Comparison of ENCODE assay signal across 19 cellular contexts in the genomic region with DNA sequence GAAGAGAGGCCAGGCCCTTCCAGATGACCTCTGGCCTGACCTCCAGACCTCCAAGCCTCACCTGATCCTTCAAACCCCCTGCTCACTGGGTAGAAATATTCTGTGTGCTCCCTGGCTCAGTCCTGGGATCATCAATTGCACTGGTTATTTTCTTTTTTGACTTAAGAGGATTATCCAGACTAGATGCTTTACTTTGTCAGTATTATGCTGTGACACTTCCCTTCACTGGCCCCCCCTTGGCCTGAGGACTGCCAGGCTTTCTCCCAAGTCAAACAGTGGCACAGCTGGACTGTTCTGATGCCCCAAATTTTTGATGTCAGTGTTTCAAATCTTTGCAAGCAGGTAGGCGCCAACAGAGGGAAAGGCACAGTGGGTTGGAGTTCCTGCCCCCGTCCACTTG.
DNase-seq lines count a peak whose midpoint lies in the region; ATAC-seq and TF ChIP-seq lines count a peak whose summit lies in the region.
"Had no signal": no experiment of that assay in that cellular context is flagged by ENCODE, and none has a peak within 500 bp of the region (broad histone marks: within the 10 kb centered on the region; RNA-seq: fewer than 3 reads in every experiment).

No MANE protein-coding gene starts in this region.

- H3K9me3 ChIP-seq in WERI-Rb-1 (ENCODE audit: severe bottlenecking) (no peaks in the 10 kb centered on the region), neural progenitor cell (ENCODE audit: low read depth) (no peaks in the 10 kb centered on the region)
- H3K9me3 ChIP-seq: A549; BLaER1 treated with 17β-estradiol and CSF1 and Interleukin-3, amounts not matched to agents 10 nM and 100 nM; Caco-2 had no signal

- H3K27ac Mint-ChIP-seq in neural progenitor cell = no peak overlapping the region
- H3K27ac Mint-ChIP-seq in natural killer cell = no peak overlapping the region
- H3K27ac Mint-ChIP-seq: B cell; CD4-positive, alpha-beta T cell; CD8-positive, alpha-beta T cell had no signal

- no peak overlapping the region for H2AFZ ChIP-seq in neural progenitor cell (replicated peaks)

- ATAC-seq in natural killer cell = no peak
- ATAC-seq: A549; CD8-positive, alpha-beta T cell had no signal

- no peak overlapping the region for H3K9ac ChIP-seq in neural progenitor cell
- H3K9ac ChIP-seq: BLaER1 treated with 17β-estradiol and CSF1 and Interleukin-3, amounts not matched to agents 10 nM and 100 nM had no signal

- intact Hi-C loops in natural killer cell (cut with micrococcal nuclease) = no loop called here

- H3K27me3 Mint-ChIP-seq in neural progenitor cell (ENCODE audit: insufficient read depth, low read depth) (peaks cover 12% of the 10 kb centered on the region), natural killer cell (ENCODE audit: low read depth in 2 of 2) (peaks cover 0 to 2% of the 10 kb centered on the region in 2 donors)

- H4K20me1 ChIP-seq in neural progenitor cell (ENCODE audit: low read depth) = no peaks in the 10 kb centered on the region
- H4K20me1 ChIP-seq: BLaER1 treated with 17β-estradiol and CSF1 and Interleukin-3, amounts not matched to agents 10 nM and 100 nM had no signal

- H3K27me3 ChIP-seq in WERI-Rb-1 (ENCODE audit: insufficient read depth, low read depth, severe bottlenecking) (no peaks in the 10 kb centered on the region), neural progenitor cell (no peaks in the 10 kb centered on the region)
- H3K27me3 ChIP-seq: BLaER1 treated with 17β-estradiol and CSF1 and Interleukin-3, amounts not matched to agents 10 nM and 100 nM had no signal

- peak; percentile 48 for DNase-seq in D341Med (ENCODE audit: low spot score)
- peak; percentile 73 for DNase-seq in NCI-H82 (lab: John Stamatoyannopoulos, UW)
- DNase-seq in WERI-Rb-1 = peak; percentile 76
- peak; percentile 14 for DNase-seq in neural progenitor cell (ENCODE audit: low spot score)
- DNase-seq in SW480 (ENCODE audit: low spot score) = no peak
- DNase-seq in natural killer cell = no peak
- no peak for DNase-seq in cerebellar nuclear complex (lab: John Stamatoyannopoulos, UW)
- DNase-seq: AML-193; Caco-2; Calu3; CD4-positive, alpha-beta T cell; CD8-positive, alpha-beta T cell; DMS79 treated with DMSO at 0.1 percent for 48 hours; GF-D8 had no signal

- no peak overlapping the region for H3K4me2 ChIP-seq in neural progenitor cell
- H3K4me2 ChIP-seq: A549; BLaER1 treated with 17β-estradiol and CSF1 and Interleukin-3, amounts not matched to agents 10 nM and 100 nM had no signal

- no peaks in the 10 kb centered on the region for H3K36me3 ChIP-seq in WERI-Rb-1
- no peaks in the 10 kb centered on the region for H3K36me3 ChIP-seq in neural progenitor cell
- H3K36me3 ChIP-seq: BLaER1 treated with 17β-estradiol and CSF1 and Interleukin-3, amounts not matched to agents 10 nM and 100 nM had no signal

- peaks cover 4% of the 10 kb centered on the region for H3K4me1 Mint-ChIP-seq in neural progenitor cell
- no peaks in the 10 kb centered on the region for H3K4me1 Mint-ChIP-seq in natural killer cell
- H3K4me1 Mint-ChIP-seq: B cell had no signal

- no peak overlapping the region for H3K27ac ChIP-seq in WERI-Rb-1
- no peak overlapping the region for H3K27ac ChIP-seq in neural progenitor cell
- H3K27ac ChIP-seq: 22Rv1; A549; BLaER1 treated with 17β-estradiol and CSF1 and Interleukin-3, amounts not matched to agents 10 nM and 100 nM; C4-2B had no signal

- peaks cover 16% of the 10 kb centered on the region for H3K4me1 ChIP-seq in neural progenitor cell
- H3K4me1 ChIP-seq: A549; BLaER1 treated with 17β-estradiol and CSF1 and Interleukin-3, amounts not matched to agents 10 nM and 100 nM; Caco-2 had no signal

- H3K4me3 Mint-ChIP-seq in neural progenitor cell (no peak overlapping the region), natural killer cell (no peak overlapping the region)
- H3K4me3 Mint-ChIP-seq: B cell; CD4-positive, alpha-beta T cell; CD8-positive, alpha-beta T cell had no signal

- no peaks in the 10 kb centered on the region for H3K36me3 Mint-ChIP-seq in neural progenitor cell
- no peaks in the 10 kb centered on the region for H3K36me3 Mint-ChIP-seq in natural killer cell
- H3K36me3 Mint-ChIP-seq: CD8-positive, alpha-beta T cell had no signal

- H3K4me3 ChIP-seq in WERI-Rb-1 (ENCODE audit: low read depth, low read length) (no peak overlapping the region), neural progenitor cell (no peak overlapping the region)
- H3K4me3 ChIP-seq: A549; BLaER1 treated with 17β-estradiol and CSF1 and Interleukin-3, amounts not matched to agents 10 nM and 100 nM had no signal

- no peaks in the 10 kb centered on the region for H3K9me3 Mint-ChIP-seq in neural progenitor cell
- H3K9me3 Mint-ChIP-seq in natural killer cell = no peaks in the 10 kb centered on the region
- H3K9me3 Mint-ChIP-seq: CD4-positive, alpha-beta T cell had no signal

- H3F3A ChIP-seq in neural progenitor cell (ENCODE audit: low read depth) = no peaks in the 10 kb centered on the region

- no peaks in the 10 kb centered on the region for H3K79me2 ChIP-seq in neural progenitor cell (ENCODE audit: low read depth)

- TF ChIP-seq CTCF in WERI-Rb-1 (IDR thresholded peaks at IDR 0.05; ENCODE audit: low read depth, low read length) = no peak
- no peak for TF ChIP-seq CTCF in neural progenitor cell (IDR thresholded peaks at IDR 0.05)
- no peak for TF ChIP-seq CTCF in natural killer cell (IDR thresholded peaks at IDR 0.05)

Comparison
In these comparisons a context has a peak if more than half of its experiments do, and no peak if none do; other contexts are left out.
1. DNase-seq: peak in D341Med (single experiment), NCI-H82 (single experiment), WERI-Rb-1 (single experiment) and neural progenitor cell (single experiment); none in SW480 (single experiment), natural killer cell (single experiment) and cerebellar nuclear complex (0 of 2).